ENCODE assay signal across 19 cellular contexts in the genomic region with DNA sequence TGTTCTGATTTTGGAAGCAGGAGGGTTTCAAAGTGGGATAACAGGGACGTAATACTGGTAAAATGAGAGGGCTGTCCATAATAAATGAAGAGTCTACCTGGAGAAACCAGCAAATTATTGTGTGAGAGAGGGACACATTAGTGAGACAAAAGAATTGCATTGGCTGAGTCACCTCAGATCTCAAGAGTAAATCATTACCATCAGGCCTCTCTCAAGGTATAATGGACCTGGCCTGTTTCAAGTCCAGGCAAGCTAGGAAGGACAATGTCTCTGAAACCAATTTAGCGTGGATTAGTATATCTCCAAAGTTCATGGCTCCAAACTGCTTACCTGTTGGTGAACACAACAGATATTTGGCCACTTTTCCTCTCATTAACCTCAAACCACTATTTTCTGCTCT.
DNase-seq lines count a peak whose midpoint lies in the region; ATAC-seq and TF ChIP-seq lines count a peak whose summit lies in the region.
"Had no signal": no experiment of that assay in that cellular context is flagged by ENCODE, and none has a peak within 500 bp of the region (broad histone marks: within the 10 kb centered on the region; RNA-seq: fewer than 3 reads in every experiment).

No MANE protein-coding gene starts in this region.

- TF ChIP-seq CTCF in hepatocyte (IDR thresholded peaks at IDR 0.05; ENCODE audit: poor library complexity) (no peak), smooth muscle cell (IDR thresholded peaks at IDR 0.05; ENCODE audit: borderline replicate concordance, insufficient read depth, poor library complexity, severe bottlenecking) (no peak), gastroesophageal sphincter (IDR thresholded peaks at IDR 0.05) (no peak), tibial artery (IDR thresholded peaks at IDR 0.05) (no peak)

- H3K4me1 ChIP-seq in hepatocyte (ENCODE audit: insufficient read depth) = no peaks in the 10 kb centered on the region
- H3K4me1 ChIP-seq in smooth muscle cell (ENCODE audit: low read depth) = peaks cover 12% of the 10 kb centered on the region
- H3K4me1 ChIP-seq in gastroesophageal sphincter = no peaks in the 10 kb centered on the region
- H3K4me1 ChIP-seq in tibial artery = no peaks in the 10 kb centered on the region
- H3K4me1 ChIP-seq: A549 had no signal

- H3K9me3 ChIP-seq in hepatocyte (ENCODE audit: low read depth) = no peaks in the 10 kb centered on the region
- no peaks in the 10 kb centered on the region for H3K9me3 ChIP-seq in smooth muscle cell (replicated peaks; ENCODE audit: low read depth)
- H3K9me3 ChIP-seq in gastroesophageal sphincter = no peaks in the 10 kb centered on the region
- no peaks in the 10 kb centered on the region for H3K9me3 ChIP-seq in tibial artery

- 74% methylated on average over 2 of the region's 2 CpGs for WGBS in hepatocyte (ENCODE audit: low lambda C conversion rate, missing lambda C conversion rate)
- 83% methylated on average over 2 of the region's 2 CpGs for WGBS in smooth muscle cell (ENCODE audit: low lambda C conversion rate)
- WGBS in gastroesophageal sphincter (ENCODE audit: low coverage in 1 of 2), 2 donors = 83 to 89% methylated on average over 2 of the region's 2 CpGs

- no peak for ATAC-seq in gastroesophageal sphincter
- ATAC-seq: A549 had no signal

- H2AFZ ChIP-seq in hepatocyte = no peak overlapping the region
- no peak overlapping the region for H2AFZ ChIP-seq in smooth muscle cell (ENCODE audit: low read depth)

- H4K20me1 ChIP-seq in hepatocyte (ENCODE audit: insufficient read depth, poor library complexity, severe bottlenecking) = no peaks in the 10 kb centered on the region
- H4K20me1 ChIP-seq in smooth muscle cell (ENCODE audit: low read depth) = no peaks in the 10 kb centered on the region

- H3K27ac ChIP-seq in hepatocyte (no peak overlapping the region), smooth muscle cell (ENCODE audit: low read depth) (peak overlapping the region; percentile 80), gastroesophageal sphincter (no peak overlapping the region), tibial artery (no peak overlapping the region)
- H3K27ac ChIP-seq: A549 had no signal

- peaks cover 5% of the 10 kb centered on the region for H3F3A ChIP-seq in smooth muscle cell (ENCODE audit: low read depth)

- no peak for TF ChIP-seq EP300 in gastroesophageal sphincter (IDR thresholded peaks at IDR 0.05)

- H3K4me3 ChIP-seq in hepatocyte = no peak overlapping the region
- no peak overlapping the region for H3K4me3 ChIP-seq in smooth muscle cell
- no peak overlapping the region for H3K4me3 ChIP-seq in gastroesophageal sphincter
- H3K4me3 ChIP-seq in tibial artery = no peak overlapping the region
- H3K4me3 ChIP-seq: A549 had no signal

- H3K4me2 ChIP-seq in hepatocyte (no peak overlapping the region), smooth muscle cell (no peak overlapping the region)
- H3K4me2 ChIP-seq: A549 had no signal

- H3K27me3 ChIP-seq in hepatocyte = no peaks in the 10 kb centered on the region
- no peaks in the 10 kb centered on the region for H3K27me3 ChIP-seq in smooth muscle cell (ENCODE audit: low read depth)
- H3K27me3 ChIP-seq in gastroesophageal sphincter = no peaks in the 10 kb centered on the region
- no peaks in the 10 kb centered on the region for H3K27me3 ChIP-seq in tibial artery

- TF ChIP-seq POLR2A in gastroesophageal sphincter (IDR thresholded peaks at IDR 0.05) = no peak

- intact Hi-C loops in tibial artery (cut with DNase I; ENCODE audit: low total_unique reads) = no loop called here

- H3K79me2 ChIP-seq in hepatocyte (no peaks in the 10 kb centered on the region), smooth muscle cell (ENCODE audit: low read depth) (no peaks in the 10 kb centered on the region)

- DNase-seq in NCI-H748 (lab: John Stamatoyannopoulos, UW; ENCODE audit: unreplicated experiment) = peak; percentile 30
- no peak for DNase-seq in NCI-H748 treated with DMSO at 0.1 percent for 48 hours (lab: John Stamatoyannopoulos, UW)
- peak; percentile 15 for DNase-seq in NCI-H2227 (lab: John Stamatoyannopoulos, UW; ENCODE audit: unreplicated experiment)
- peak; percentile 10 for DNase-seq in hepatocyte (ENCODE audit: low spot score)
- no peak for DNase-seq in smooth muscle cell (lab: John Stamatoyannopoulos, UW; ENCODE audit: unreplicated experiment)
- DNase-seq in EL = no peak
- DNase-seq in tibial artery = no peak
- DNase-seq: C1 segment of cervical spinal cord; H9; IMR-90; Kasumi-1; NCI-H1694; NCI-H2171 treated with DMSO at 0.1 percent for 48 hours; NCI-H524 treated with DMSO at 0.1 percent for 48 hours; NK-92 treated with Interleukin-12 subunit alpha and Interleukin-12 subunit beta, amount 100 ng/mL, for 24 hours; RPMI8226; SIG-M5 had no signal

- H3K36me3 ChIP-seq in hepatocyte (replicated peaks; ENCODE audit: insufficient read depth, low read depth) (no peaks in the 10 kb centered on the region), smooth muscle cell (ENCODE audit: low read depth) (no peaks in the 10 kb centered on the region), gastroesophageal sphincter (no peaks in the 10 kb centered on the region), tibial artery (no peaks in the 10 kb centered on the region)

- H3K9me2 ChIP-seq in hepatocyte (replicated peaks; ENCODE audit: insufficient read depth) = no peaks in the 10 kb centered on the region

- H3K9ac ChIP-seq in smooth muscle cell (ENCODE audit: low read depth) = no peak overlapping the region

Comparison
In these comparisons a context has a peak if more than half of its experiments do, and no peak if none do; other contexts are left out.
1. DNase-seq: peak in NCI-H748 (single experiment), NCI-H2227 (single experiment) and hepatocyte (single experiment); none in NCI-H748 treated with DMSO at 0.1 percent for 48 hours (single experiment), smooth muscle cell (single experiment), EL (single experiment) and tibial artery (0 of 2).